In genomic region chr11:116364357-116364756, GRCh38 we compare ENCODE assay signal across 14 cellular contexts.
DNase-seq lines count a peak whose midpoint lies in the region; ATAC-seq and TF ChIP-seq lines count a peak whose summit lies in the region.
"Had no signal": no experiment of that assay in that cellular context is flagged by ENCODE, and none has a peak within 500 bp of the region (broad histone marks: within the 10 kb centered on the region; RNA-seq: fewer than 3 reads in every experiment).

No MANE protein-coding gene starts in this region.

- H3F3A ChIP-seq in DOHH2 (ENCODE audit: control insufficient read depth, insufficient read depth): no peaks in the 10 kb centered on the region

- H3K4me3 ChIP-seq in DOHH2 (ENCODE audit: low read length) (no peak overlapping the region), left lung (no peak overlapping the region)
- H3K4me3 ChIP-seq: A549 had no signal

- H3K4me1 ChIP-seq in DOHH2 (ENCODE audit: control insufficient read depth, low read length) (peaks cover 17% of the 10 kb centered on the region), left lung (no peaks in the 10 kb centered on the region)
- H3K4me1 ChIP-seq: A549 had no signal

- H3K9me3 ChIP-seq in DOHH2 (ENCODE audit: control insufficient read depth, insufficient read depth, low read length) (no peaks in the 10 kb centered on the region), left lung (no peaks in the 10 kb centered on the region)
- H3K9me3 ChIP-seq: A549 had no signal

- TF ChIP-seq CTCF in DOHH2 (IDR thresholded peaks at IDR 0.05; ENCODE audit: low read depth, low read length, poor library complexity, severe bottlenecking) (no peak), left lung (IDR thresholded peaks at IDR 0.05) (no peak)

- peak; percentile 51 for DNase-seq in NCI-H2029 treated with DMSO at 0.1 percent for 48 hours (lab: John Stamatoyannopoulos, UW)
- no peak for DNase-seq in left lung
- no peak for DNase-seq in activated T-cell treated with anti-CD3 and anti-CD28 coated beads, Interleukin-2, amount 50 U/mL, for 1 hour
- no peak for DNase-seq in stimulated activated naive CD4-positive, alpha-beta T cell treated with Interleukin-2 at 50 U/mL for 16 hours (lab: John Stamatoyannopoulos, UW)
- DNase-seq: CD8-positive, alpha-beta T cell; COR-L47; DMS153; EL; HCEC 1CT; HFFc6 had no signal

- H3K36me3 ChIP-seq in DOHH2 (ENCODE audit: control insufficient read depth, low read length): no peaks in the 10 kb centered on the region
- no peaks in the 10 kb centered on the region for H3K36me3 ChIP-seq in left lung

- ATAC-seq in left lung (peak; percentile 92), GM21367 (IDR thresholded peaks at IDR 0.05; ENCODE audit: unreplicated experiment) (no peak)
- ATAC-seq: A549; CD8-positive, alpha-beta T cell had no signal

- no peaks in the 10 kb centered on the region for H3K79me2 ChIP-seq in DOHH2 (ENCODE audit: control insufficient read depth, low read length)

- H3K27me3 ChIP-seq in DOHH2 (ENCODE audit: control insufficient read depth, low read length) (peaks cover 15% of the 10 kb centered on the region), left lung (peaks cover 0 to 9% of the 10 kb centered on the region in 2 donors)

- H3K27ac ChIP-seq in DOHH2 (ENCODE audit: low read depth, low read length) (no peak overlapping the region), left lung (no peak overlapping the region)
- H3K27ac ChIP-seq: A549, HL-60 had no signal

- no peaks in the 10 kb centered on the region for H3K9me2 ChIP-seq in DOHH2 (replicated peaks; ENCODE audit: control insufficient read depth, low read length)

- peak overlapping the region; percentile 51 for H3K4me2 ChIP-seq in DOHH2 (ENCODE audit: low read length)
- H3K4me2 ChIP-seq: A549 had no signal

- intact Hi-C loops in left lung (cut with DNase I): no loop called here

- H4K20me1 ChIP-seq in DOHH2 (ENCODE audit: control insufficient read depth, insufficient read depth, low read depth, low read length): no peaks in the 10 kb centered on the region
